14 cellular contexts compared by ENCODE assay signal in genomic region chr9:101018391-101018990, GRCh38. TPM values are rescaled to one million over a fixed set of nuclear protein-coding genes. Genes with fewer than 3 reads are reported as not detected.
DNase-seq lines count a peak whose midpoint lies in the region; ATAC-seq and TF ChIP-seq lines count a peak whose summit lies in the region.
"Had no signal": no experiment of that assay in that cellular context is flagged by ENCODE, and none has a peak within 500 bp of the region (broad histone marks: within the 10 kb centered on the region; RNA-seq: fewer than 3 reads in every experiment).

No MANE protein-coding gene starts in this region.

- no peak for ATAC-seq in Right ventricle myocardium inferior
- no peak for ATAC-seq in HG03439 (IDR thresholded peaks at IDR 0.05; ENCODE audit: unreplicated experiment)
- ATAC-seq in omental fat pad (ENCODE audit: low FRiP score), result no peak
- ATAC-seq: GM12878 had no signal

- DNase-seq in Right ventricle myocardium inferior (ENCODE audit: missing footprints) (peak; percentile 50), cardiac septum (ENCODE audit: low spot score) (no peak), NCI-H446 (lab: John Stamatoyannopoulos, UW) (peak; percentile 93 to 96), astrocyte of the hippocampus (ENCODE audit: low read depth, low spot score) (peak; percentile 20), mucosa of gallbladder (ENCODE audit: low spot score) (no peak), putamen (ENCODE audit: low spot score) (no peak), omental fat pad (ENCODE audit: low spot score) (no peak)
- DNase-seq: HCEC 1CT, Karpas-422, NCI-H1436 treated with DMSO at 0.1 percent for 48 hours, NCI-H526 treated with DMSO at 0.1 percent for 48 hours, SHP77 treated with DMSO at 0.1 percent for 48 hours had no signal

- intact Hi-C loops in Right ventricle myocardium inferior (cut with DNase I), result no loop called here
- intact Hi-C loops in cardiac septum (cut with DNase I), result no loop called here

- TF ChIP-seq CTCF in omental fat pad (IDR thresholded peaks at IDR 0.05), result no peak

RNA-seq across cellular contexts. Expression of gene PLPPR1, which starts 10.0 kb away (rescaled TPM):
- not detected for total RNA-seq in Right ventricle myocardium inferior
- not detected for total RNA-seq in cardiac septum
- 0.29 TPM for total RNA-seq in mucosa of gallbladder
- total RNA-seq in omental fat pad, result not detected
- total RNA-seq: GM12878 had no signal

Comparison
In these comparisons a context has a peak if more than half of its experiments do, and no peak if none do; other contexts are left out.
1. DNase-seq: peak in Right ventricle myocardium inferior (single experiment), NCI-H446 (2 of 2) and astrocyte of the hippocampus (single experiment); none in cardiac septum (single experiment), mucosa of gallbladder (single experiment), putamen (single experiment) and omental fat pad (single experiment).